In the genomic region with DNA sequence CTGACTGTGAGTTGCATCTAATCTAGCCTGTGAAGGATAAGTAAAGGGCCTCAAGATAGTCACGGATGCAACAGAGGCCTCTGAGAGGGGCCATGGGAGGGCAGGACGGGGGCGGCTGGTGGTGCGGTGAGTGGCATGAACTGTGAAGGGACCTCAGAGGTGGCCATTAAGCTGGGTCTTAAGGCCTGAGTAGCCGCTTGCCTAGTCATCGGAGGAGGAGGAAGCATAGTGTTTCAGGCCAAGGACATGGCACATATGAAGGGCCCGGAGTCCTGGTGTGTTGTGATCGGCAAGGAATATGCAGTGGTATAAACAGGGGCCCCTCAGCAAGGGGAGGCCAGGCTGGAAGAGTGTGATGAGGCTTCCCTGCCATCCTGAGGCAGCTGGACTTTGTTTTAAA, we compare ENCODE assay signal across 14 cellular contexts. TPM values are rescaled to one million over a fixed set of nuclear protein-coding genes. Genes with fewer than 3 reads are reported as not detected.
DNase-seq lines count a peak whose midpoint lies in the region; ATAC-seq, FAIRE-seq and TF ChIP-seq lines count a peak whose summit lies in the region.
"Had no signal": no experiment of that assay in that cellular context is flagged by ENCODE, and none has a peak within 500 bp of the region (broad histone marks: within the 10 kb centered on the region; RNA-seq: fewer than 3 reads in every experiment).

No MANE protein-coding gene starts in this region.

- POLR2A ChIA-PET in HCT116 (lab: Charles Lee) = interaction anchor here (1.3 to 6.7 kb wide), 4 partner anchors 34 to 73 kb away, joined by 5 to 63 read pairs (median 8); a partner anchor contains a TSS

- no TSS peak for BruUV-seq in HCT116 (replicated peaks; lab: Mats Ljungman, UMichigan)

- H3K9me3 Mint-ChIP-seq in neural progenitor cell = no peaks in the 10 kb centered on the region
- H3K9me3 Mint-ChIP-seq: CD8-positive, alpha-beta T cell had no signal

- intact Hi-C loops in HCT116 (cut with micrococcal nuclease) = loop anchor here (5.0 kb wide), 1 partner anchor 61 kb away; a partner anchor contains a TSS

- H3K27ac Mint-ChIP-seq in neural progenitor cell = peak overlapping the region; percentile 72
- H3K27ac Mint-ChIP-seq: CD8-positive, alpha-beta T cell had no signal

- peaks cover 2% of the 10 kb centered on the region for H3K36me3 Mint-ChIP-seq in neural progenitor cell

- H3K4me1 ChIP-seq in HCT116 (ENCODE audit: control insufficient read depth in 1 of 2, insufficient read depth in 2 of 2, low read length in 2 of 2) (peaks cover 69 to 85% of the 10 kb centered on the region in 2 experiments), neural progenitor cell (peaks cover 31% of the 10 kb centered on the region), HAP-1 (peaks cover 5% of the 10 kb centered on the region)

- peak overlapping the region; percentile 94 to 98 for H3K4me3 ChIP-seq in HCT116 (replicated peaks in 1 of 2; ENCODE audit: low read depth in 1 of 2, low read length in 2 of 2)
- no peak overlapping the region for H3K4me3 ChIP-seq in neural progenitor cell
- H3K4me3 ChIP-seq in HAP-1 = no peak overlapping the region
- H3K4me3 ChIP-seq: SK-N-MC had no signal

- CTCF ChIA-PET in HCT116 (lab: Charles Lee) = no interaction called here

- peak overlapping the region; percentile 100 for H3K4me2 ChIP-seq in HCT116 (ENCODE audit: low read length)
- no peak overlapping the region for H3K4me2 ChIP-seq in neural progenitor cell

- H4K20me1 ChIP-seq in HCT116 (ENCODE audit: insufficient read depth) (no peaks in the 10 kb centered on the region), neural progenitor cell (ENCODE audit: low read depth) (peaks cover 68% of the 10 kb centered on the region)

- H2AFZ ChIP-seq in HCT116 (ENCODE audit: low read depth, low read length, poor library complexity, severe bottlenecking) (no peak overlapping the region), neural progenitor cell (replicated peaks) (no peak overlapping the region)

- TF ChIP-seq CTCF in 22Rv1 (IDR thresholded peaks at IDR 0.05) = no peak
- no peak for TF ChIP-seq CTCF in HCT116 (IDR thresholded peaks at IDR 0.05 in 2 of 3, conservative IDR thresholded peaks at IDR 0.05 in 1 of 3; ENCODE audit: borderline replicate concordance in 1 of 3, insufficient read depth in 1 of 3, low read depth in 2 of 3, low read length in 2 of 3)
- TF ChIP-seq CTCF in neural progenitor cell (IDR thresholded peaks at IDR 0.05) = no peak

- peaks cover 8% of the 10 kb centered on the region for H3K27me3 Mint-ChIP-seq in neural progenitor cell (ENCODE audit: insufficient read depth, low read depth)

- TF ChIP-seq POLR2A in HCT116 (IDR thresholded peaks at IDR 0.05; ENCODE audit: borderline replicate concordance, extremely low read depth, insufficient read depth, insufficient read length) = no peak

- RAD21 ChIA-PET in HCT116 (lab: Charles Lee; ENCODE audit: low non-redundant PET in 1 of 2, low total read pairs in 2 of 2, uncharacterized antibody in 2 of 2, unreplicated experiment in 2 of 2) = interaction anchor here in 1 of 2 experiments (0.6 kb wide), 1 partner anchor 34 kb away, joined by 3 read pairs; no protein-coding TSS in a partner anchor

- H3K27me3 ChIP-seq in HCT116 (ENCODE audit: insufficient read depth, low read length) = no peaks in the 10 kb centered on the region
- no peaks in the 10 kb centered on the region for H3K27me3 ChIP-seq in neural progenitor cell
- no peaks in the 10 kb centered on the region for H3K27me3 ChIP-seq in HAP-1 (ENCODE audit: low read depth)

- peaks cover 22% of the 10 kb centered on the region for H3F3A ChIP-seq in neural progenitor cell (ENCODE audit: low read depth)

- H3K4me3 Mint-ChIP-seq in neural progenitor cell = peak overlapping the region; percentile 43

- no peak for FAIRE-seq in frontal cortex (lab: Jason Lieb, UNC)

- no peaks in the 10 kb centered on the region for H3K9me2 ChIP-seq in HCT116 (ENCODE audit: insufficient read depth)

- no peak for TF ChIP-seq RAD21 in HCT116 (IDR thresholded peaks at IDR 0.05; ENCODE audit: low read depth)

- peaks cover 74% of the 10 kb centered on the region for H3K79me2 ChIP-seq in HCT116 (ENCODE audit: insufficient read depth, low read length)
- peaks cover 52% of the 10 kb centered on the region for H3K79me2 ChIP-seq in neural progenitor cell (ENCODE audit: low read depth)

- DNase-seq in HCT116 (ENCODE audit: low read depth, low spot score) = no peak
- DNase-seq in epithelial cell of prostate (ENCODE audit: low read depth, low spot score) = no peak
- DNase-seq in neural progenitor cell (ENCODE audit: low spot score) = no peak
- DNase-seq in HAP-1 (ENCODE audit: low spot score in 2 of 2) = no peak
- DNase-seq in HCEC 1CT = no peak
- DNase-seq in iPS-NIHi11 (ENCODE audit: low spot score) = no peak
- DNase-seq in frontal cortex (ENCODE audit: low spot score in 2 of 2) = no peak
- DNase-seq: activated CD4-positive, alpha-beta T cell treated with anti-CD3 and anti-CD28 coated beads, Interleukin-2, amount 50 U/mL, for 4 hours; amniotic stem cell; CD8-positive, alpha-beta T cell; NCI-H69; retina had no signal

- in situ Hi-C loops in HAP-1 (cut with MboI; ENCODE audit: low sequenced_read_pairs) = no loop called here

- H3K4me1 Mint-ChIP-seq in neural progenitor cell = peaks cover 41% of the 10 kb centered on the region

- H3K36me3 ChIP-seq in HCT116 (ENCODE audit: control insufficient read depth in 1 of 2, insufficient read depth in 2 of 2, low read length in 2 of 2) (peaks cover 0 to 3% of the 10 kb centered on the region in 2 experiments; a peak in 1 of 4 replicates), neural progenitor cell (no peaks in the 10 kb centered on the region), HAP-1 (replicated peaks) (peaks cover 6% of the 10 kb centered on the region)

- no peak for ATAC-seq in HCT116
- ATAC-seq: CD8-positive, alpha-beta T cell had no signal

- H3K27ac ChIP-seq in 22Rv1 = peak overlapping the region; percentile 87; the same call in 1 of the 2 replicates
- H3K27ac ChIP-seq in HCT116 (ENCODE audit: low read depth, low read length) = peak overlapping the region; percentile 98
- peak overlapping the region; percentile 97 for H3K27ac ChIP-seq in epithelial cell of prostate
- H3K27ac ChIP-seq in neural progenitor cell = no peak overlapping the region
- H3K27ac ChIP-seq: SK-N-MC had no signal

- H3K9ac ChIP-seq in HCT116 (ENCODE audit: low read length) (peak overlapping the region; percentile 99), neural progenitor cell (no peak overlapping the region)

- no peaks in the 10 kb centered on the region for H3K9me3 ChIP-seq in HCT116 (ENCODE audit: control insufficient read depth in 1 of 2, insufficient read depth in 1 of 2, low read depth in 1 of 2, low read length in 2 of 2)
- no peaks in the 10 kb centered on the region for H3K9me3 ChIP-seq in neural progenitor cell (ENCODE audit: low read depth)
- H3K9me3 ChIP-seq in HAP-1 = no peaks in the 10 kb centered on the region

TF ChIP-seq in HCT116, 20 proteins besides CTCF, POLR2A, EP300 and RAD21:
- TF ChIP-seq JUND (IDR thresholded peaks at IDR 0.05) (no peak), ZFX (IDR thresholded peaks at IDR 0.05) (no peak), POLR2AphosphoS5 (IDR thresholded peaks at IDR 0.05; ENCODE audit: low read depth, low read length) (no peak), CBX3 (IDR thresholded peaks at IDR 0.05; ENCODE audit: low read depth) (no peak), EZH2phosphoT487 (IDR thresholded peaks at IDR 0.05; ENCODE audit: borderline replicate concordance) (no peak), EGR1 (IDR thresholded peaks at IDR 0.05; ENCODE audit: low read depth) (no peak), SP1 (IDR thresholded peaks at IDR 0.05; ENCODE audit: low read depth) (no peak), TCF7L2 (IDR thresholded peaks at IDR 0.05; ENCODE audit: borderline replicate concordance, extremely low read depth, insufficient read depth, insufficient read length) (no peak), ZNF274 (IDR thresholded peaks at IDR 0.05; ENCODE audit: low read depth, low read length) (no peak), CEBPB (IDR thresholded peaks at IDR 0.05; ENCODE audit: low read depth) (no peak), ELF1 (IDR thresholded peaks at IDR 0.05; ENCODE audit: borderline replicate concordance, low read depth) (no peak), EZH2 (IDR thresholded peaks at IDR 0.05) (no peak)
- TF ChIP-seq, protein P1, sequence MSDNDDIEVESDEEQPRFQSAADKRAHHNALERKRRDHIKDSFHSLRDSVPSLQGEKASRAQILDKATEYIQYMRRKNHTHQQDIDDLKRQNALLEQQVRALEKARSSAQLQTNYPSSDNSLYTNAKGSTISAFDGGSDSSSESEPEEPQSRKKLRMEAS (IDR thresholded peaks at IDR 0.05) = no peak
- TF ChIP-seq, protein P2, sequence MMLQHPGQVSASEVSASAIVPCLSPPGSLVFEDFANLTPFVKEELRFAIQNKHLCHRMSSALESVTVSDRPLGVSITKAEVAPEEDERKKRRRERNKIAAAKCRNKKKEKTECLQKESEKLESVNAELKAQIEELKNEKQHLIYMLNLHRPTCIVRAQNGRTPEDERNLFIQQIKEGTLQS (IDR thresholded peaks at IDR 0.05) = no peak

RNA-seq across cellular contexts. Expression of a gene that starts 51.8 kb away (rescaled TPM):
- total RNA-seq in HCT116 (2021; ENCODE audit: unreplicated experiment) = 244 TPM
- polyA plus RNA-seq in HCT116 (2012) = 229 and 253 TPM in 2 replicates
- 25.2 and 51.0 TPM in 2 replicates for total RNA-seq in neural progenitor cell (ENCODE audit: low replicate concordance)
- 10.6 TPM for total RNA-seq in frontal cortex

RNA-seq across cellular contexts. Expression of a gene that starts 59.1 kb away (rescaled TPM):
- total RNA-seq in HCT116 (2021; ENCODE audit: unreplicated experiment) (88.7 TPM), neural progenitor cell (ENCODE audit: low replicate concordance) (21.2 and 25.1 TPM in 2 replicates), frontal cortex (8.6 TPM)
- polyA plus RNA-seq in HCT116 (2012) = 92.9 and 111 TPM in 2 replicates

Comparison
In these comparisons a context has a peak if more than half of its experiments do, and no peak if none do; other contexts are left out.
1. H3K4me3 ChIP-seq: peak in HCT116 (2 of 2); none in neural progenitor cell (single experiment) and HAP-1 (single experiment).